1 cellular context compared by ENCODE assay signal in the genomic region with DNA sequence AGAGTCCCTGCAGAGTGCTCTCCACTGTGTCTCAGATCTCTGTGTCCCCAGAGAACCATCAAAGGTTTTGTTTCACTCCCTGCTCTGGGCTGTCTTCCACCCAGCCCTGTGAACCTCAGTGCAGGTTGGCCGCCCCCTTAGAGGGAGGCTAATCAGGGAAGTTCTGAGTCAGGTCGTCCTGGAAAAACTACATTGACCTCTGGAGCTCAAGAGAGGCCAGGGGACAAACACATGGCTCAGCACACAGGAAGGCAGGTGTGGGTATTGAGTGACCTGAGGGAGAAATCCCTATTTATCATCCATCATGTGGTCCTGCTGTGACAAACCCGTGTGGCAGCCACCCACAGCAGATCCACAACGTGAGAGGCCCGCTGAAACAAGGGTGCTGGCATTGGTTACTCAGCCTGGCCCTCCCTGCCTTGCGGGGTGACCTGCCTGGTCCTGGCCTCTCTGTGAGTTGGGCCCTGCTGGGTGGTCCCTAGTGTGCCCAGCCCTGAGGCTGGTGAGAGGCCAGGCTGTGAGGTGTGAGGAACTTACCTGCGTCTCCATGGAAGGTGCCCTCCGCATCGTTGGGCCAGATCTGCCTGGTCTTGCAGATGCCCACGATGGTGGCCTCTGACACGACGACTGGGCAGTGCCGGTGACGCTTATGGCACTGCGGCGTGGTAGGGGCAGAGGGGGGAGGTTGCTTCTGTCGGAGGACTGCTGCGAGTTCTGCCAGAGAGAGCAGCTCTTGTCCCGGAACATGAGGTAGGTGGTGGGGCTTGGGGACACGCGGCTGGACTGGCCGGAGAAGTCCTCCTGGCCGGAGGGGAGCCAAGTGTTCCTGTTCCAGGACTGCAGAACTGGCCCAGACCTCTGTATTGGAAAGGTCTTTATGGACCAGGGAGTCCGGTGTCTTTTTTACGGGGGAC.
TF ChIP-seq lines count a peak whose summit lies in the region.

No MANE protein-coding gene starts in this region.

TF ChIP-seq in SK-N-SH, 30 proteins besides CTCF, POLR2A, EP300 and RAD21:
- TF ChIP-seq NRF1 (IDR thresholded peaks at IDR 0.05; ENCODE audit: low read depth, low read length) = no peak
- TF ChIP-seq NFIC (IDR thresholded peaks at IDR 0.05; ENCODE audit: borderline replicate concordance) = no peak
- TF ChIP-seq MXI1 (IDR thresholded peaks at IDR 0.05; ENCODE audit: low read depth, low read length) = no peak
